ENCODE assay signal across 4 cellular contexts in genomic region chr19:50618379-50618778, GRCh38. TPM values are rescaled to one million over a fixed set of nuclear protein-coding genes. Genes with fewer than 3 reads are reported as not detected.
"Had no signal": no experiment of that assay in that cellular context is flagged by ENCODE, and none has a peak within 500 bp of the region (broad histone marks: within the 10 kb centered on the region; RNA-seq: fewer than 3 reads in every experiment).

No MANE protein-coding gene starts in this region.

RNA-seq across cellular contexts. Expression of gene SYT3, which starts 21.3 kb away (rescaled TPM):
- total RNA-seq: GM23248, HepG2, HFFc6 had no signal
- polyA plus RNA-seq: GM23248, HepG2, IgD-negative memory B cell had no signal

RNA-seq across cellular contexts. Expression of gene C19orf81, which starts 30.9 kb away (rescaled TPM):
- total RNA-seq: GM23248, HepG2 had no signal
- polyA plus RNA-seq: HepG2 had no signal

RNA-seq across cellular contexts. Expression of gene LRRC4B, which starts 50.1 kb away (rescaled TPM):
- total RNA-seq: GM23248, HepG2 had no signal
- polyA plus RNA-seq: GM23248, HepG2, IgD-negative memory B cell had no signal
